ENCODE assay signal across 29 cellular contexts in genomic region chr2:105078906-105079305, GRCh38. TPM values are rescaled to one million over a fixed set of nuclear protein-coding genes. Genes with fewer than 3 reads are reported as not detected.
A peak's percentile ranks its signal among the peaks of the same experiment; 100 is the strongest.
DNase-seq lines count a peak whose midpoint lies in the region; ATAC-seq and TF ChIP-seq lines count a peak whose summit lies in the region.
"Had no signal": no experiment of that assay in that cellular context is flagged by ENCODE, and none has a peak within 500 bp of the region (broad histone marks: within the 10 kb centered on the region; RNA-seq: fewer than 3 reads in every experiment).

No MANE protein-coding gene starts in this region.

- ATAC-seq in GM19452 (IDR thresholded peaks at IDR 0.05; ENCODE audit: unreplicated experiment): no peak
- ATAC-seq in naive thymus-derived CD8-positive, alpha-beta T cell: no peak
- no peak for ATAC-seq in psoas muscle
- ATAC-seq: activated T-cell treated with anti-CD3 and anti-CD28 coated beads, Interleukin-2, amount 50 U/mL, for 4 hours; left ventricle myocardium superior; stimulated activated naive CD8-positive, alpha-beta T cell treated with anti-CD3 and anti-CD28 coated beads, Interleukin-15, amount 100 ng/mL, for 72 hours had no signal

- H3K36me3 ChIP-seq in osteoblast (ENCODE audit: insufficient read depth, low read length) (no peaks in the 10 kb centered on the region), psoas muscle (ENCODE audit: insufficient read depth in 1 of 2, low read depth in 1 of 2) (no peaks in the 10 kb centered on the region)
- H3K36me3 ChIP-seq: colonic mucosa, WERI-Rb-1 had no signal

- POLR2A ChIA-PET in naive thymus-derived CD8-positive, alpha-beta T cell (lab: Charles Lee): no interaction called here

- H3K27me3 ChIP-seq in osteoblast (ENCODE audit: insufficient read depth, low read length) (no peaks in the 10 kb centered on the region), psoas muscle (ENCODE audit: insufficient read depth in 3 of 3, low read length in 2 of 3) (no peaks in the 10 kb centered on the region)
- H3K27me3 ChIP-seq: colonic mucosa, esophagus muscularis mucosa had no signal

- H3K4me3 ChIP-seq in epithelial cell of esophagus (ENCODE audit: low read length) (no peak overlapping the region), osteoblast (ENCODE audit: insufficient read depth, low read length) (peak overlapping the region; percentile 7), psoas muscle (no peak overlapping the region)
- H3K4me3 ChIP-seq: colonic mucosa, esophagus muscularis mucosa had no signal

- intact Hi-C loops in psoas muscle (cut with DNase I): no loop called here

- H4K20me1 ChIP-seq in osteoblast (ENCODE audit: insufficient read depth, low read length): no peaks in the 10 kb centered on the region

- H3K27ac Mint-ChIP-seq in naive thymus-derived CD8-positive, alpha-beta T cell: no peak overlapping the region
- H3K27ac Mint-ChIP-seq: activated CD4-positive, alpha-beta T cell treated with anti-CD3 and anti-CD28 coated beads, Interleukin-2, amount 10 ng/mL, durations not matched to agents 7 days and 5 days; B cell had no signal

- WGBS in psoas muscle, 3 donors: 92 to 94% (median 94%) methylated on average over 7 of the region's 7 CpGs

- no peaks in the 10 kb centered on the region for H3K9me3 Mint-ChIP-seq in naive thymus-derived CD8-positive, alpha-beta T cell
- H3K9me3 Mint-ChIP-seq: activated CD4-positive, alpha-beta T cell treated with anti-CD3 and anti-CD28 coated beads, Interleukin-2, amount 10 ng/mL, durations not matched to agents 7 days and 5 days; activated T-cell treated with anti-CD3 and anti-CD28 coated beads, Interleukin-2, amount 50 U/mL, for 4 hours; naive B cell; stimulated activated naive CD8-positive, alpha-beta T cell treated with anti-CD3 and anti-CD28 coated beads, Interleukin-15, amount 100 ng/mL, for 72 hours had no signal

- no peaks in the 10 kb centered on the region for H3K27me3 Mint-ChIP-seq in naive thymus-derived CD8-positive, alpha-beta T cell
- H3K27me3 Mint-ChIP-seq: activated CD4-positive, alpha-beta T cell treated with anti-CD3 and anti-CD28 coated beads, Interleukin-2, amount 10 ng/mL, durations not matched to agents 7 days and 5 days; B cell; naive B cell; stimulated activated naive CD8-positive, alpha-beta T cell treated with anti-CD3 and anti-CD28 coated beads, Interleukin-15, amount 100 ng/mL, for 72 hours had no signal

- H3K4me1 Mint-ChIP-seq in naive thymus-derived CD8-positive, alpha-beta T cell: peaks cover 0 to 10% (median under 1%) of the 10 kb centered on the region in 4 donors
- H3K4me1 Mint-ChIP-seq: B cell; naive B cell; stimulated activated naive CD8-positive, alpha-beta T cell treated with anti-CD3 and anti-CD28 coated beads, Interleukin-15, amount 100 ng/mL, for 72 hours had no signal

- H3K4me1 ChIP-seq in osteoblast (ENCODE audit: insufficient read depth, low read length) (peaks cover 8% of the 10 kb centered on the region), psoas muscle (no peaks in the 10 kb centered on the region)
- H3K4me1 ChIP-seq: colonic mucosa had no signal

- H3K9me3 ChIP-seq in osteoblast (ENCODE audit: low read depth, low read length) (no peaks in the 10 kb centered on the region), psoas muscle (no peaks in the 10 kb centered on the region)
- H3K9me3 ChIP-seq: colonic mucosa, esophagus muscularis mucosa had no signal

- H3K79me2 ChIP-seq in osteoblast (ENCODE audit: insufficient read depth, low read length): no peaks in the 10 kb centered on the region

- peak overlapping the region; percentile 59 for H3K4me2 ChIP-seq in osteoblast (ENCODE audit: insufficient read depth, low read length)

- peak; percentile 3 for DNase-seq in EH (ENCODE audit: low read depth)
- peak; percentile 30 for DNase-seq in RPMI7951 (ENCODE audit: low read depth)
- DNase-seq in epithelial cell of esophagus (ENCODE audit: low read depth): peak; percentile 20
- no peak for DNase-seq in osteoblast (ENCODE audit: insufficient read length, low spot score, missing footprints)
- no peak for DNase-seq in naive thymus-derived CD8-positive, alpha-beta T cell
- DNase-seq in hypothalamus (lab: John Stamatoyannopoulos, UW): no peak
- DNase-seq in psoas muscle: no peak
- DNase-seq: activated CD4-positive, alpha-beta T cell treated with anti-CD3 and anti-CD28 coated beads, Interleukin-2, amount 10 ng/mL, durations not matched to agents 7 days and 5 days; activated naive CD4-positive, alpha-beta T cell; activated T-cell treated with anti-CD3 and anti-CD28 coated beads, Interleukin-2, amount 50 U/mL, for 4 hours; colonic mucosa; islet precursor cell; left ventricle myocardium superior; naive B cell; NCI-H1694; NCI-H510A; NK-92 treated with Interleukin-12 subunit alpha and Interleukin-12 subunit beta, amount 100 ng/mL, for 24 hours; occipital lobe; SHP77 treated with DMSO at 0.1 percent for 48 hours; small intestine; stimulated activated CD4-positive, alpha-beta T cell treated with anti-CD3 and anti-CD28 coated beads, Interleukin-1b, Interleukin-23, amount 100 ng/mL, for 48 hours; stimulated activated CD8-positive, alpha-beta memory T cell treated with anti-CD3 and anti-CD28 coated beads, Interleukin-4, amount 100 ng/mL, for 48 hours; stimulated activated naive CD8-positive, alpha-beta T cell treated with anti-CD3 and anti-CD28 coated beads, Interleukin-15, amount 100 ng/mL, for 72 hours; SW 1271; T-helper 9 cell; WERI-Rb-1 had no signal

- no peak overlapping the region for H3K4me3 Mint-ChIP-seq in naive thymus-derived CD8-positive, alpha-beta T cell
- H3K4me3 Mint-ChIP-seq: activated CD4-positive, alpha-beta T cell treated with anti-CD3 and anti-CD28 coated beads, Interleukin-2, amount 10 ng/mL, durations not matched to agents 7 days and 5 days; activated T-cell treated with anti-CD3 and anti-CD28 coated beads, Interleukin-2, amount 50 U/mL, for 4 hours; B cell; naive B cell; stimulated activated naive CD8-positive, alpha-beta T cell treated with anti-CD3 and anti-CD28 coated beads, Interleukin-15, amount 100 ng/mL, for 72 hours had no signal

- no peak for TF ChIP-seq CTCF in epithelial cell of esophagus (IDR thresholded peaks at IDR 0.05; ENCODE audit: insufficient read depth, low read depth, low read length, missing control alignments)
- TF ChIP-seq CTCF in osteoblast (IDR thresholded peaks at IDR 0.05; ENCODE audit: extremely low read depth, low read depth, low read length): no peak
- no peak for TF ChIP-seq CTCF in psoas muscle (IDR thresholded peaks at IDR 0.05)

- no peak overlapping the region for H2AFZ ChIP-seq in osteoblast (ENCODE audit: low read length)

- peaks cover 13 to 62% (median 31%) of the 10 kb centered on the region in 3 donors for H3K36me3 Mint-ChIP-seq in naive thymus-derived CD8-positive, alpha-beta T cell

- H3K27ac ChIP-seq in osteoblast (ENCODE audit: low read depth, low read length): no peak overlapping the region
- no peak overlapping the region for H3K27ac ChIP-seq in psoas muscle
- H3K27ac ChIP-seq: colonic mucosa, esophagus muscularis mucosa, WERI-Rb-1 had no signal

RNA-seq across cellular contexts. Expression of gene MRPS9, which starts 41.0 kb away (rescaled TPM):
- total RNA-seq in RPMI7951 (2014; rRNA removed; shearing (Covaris generic)): 34.1 and 36.4 TPM in 2 replicates
- total RNA-seq in osteoblast (17.7 and 18.9 TPM in 2 replicates), psoas muscle (10 to 100 TPM; 41.3 to 62.4 (median 53.7) TPM)
- total RNA-seq in naive thymus-derived CD8-positive, alpha-beta T cell: 10 to 100 TPM; 23.8 to 24.5 TPM
- polyA plus RNA-seq in naive thymus-derived CD8-positive, alpha-beta T cell: 10 to 100 TPM; 17.0 to 32.6 (median 26.0) TPM
- 10 to 100 TPM; 44.8 to 61.8 (median 49.8) TPM for polyA plus RNA-seq in psoas muscle

Comparison
In these comparisons a context has a peak if more than half of its experiments do, and no peak if none do; other contexts are left out.
1. DNase-seq: peak in EH (single experiment), RPMI7951 (single experiment) and epithelial cell of esophagus (single experiment); none in osteoblast (single experiment), naive thymus-derived CD8-positive, alpha-beta T cell (0 of 10), hypothalamus (0 of 51) and psoas muscle (0 of 2).